Comparison of ENCODE assay signal across 11 cellular contexts in genomic region chr2:134446431-134447091, GRCh38.
DNase-seq lines count a peak whose midpoint lies in the region; ATAC-seq and TF ChIP-seq lines count a peak whose summit lies in the region.
"Had no signal": no experiment of that assay in that cellular context is flagged by ENCODE, and none has a peak within 500 bp of the region (broad histone marks: within the 10 kb centered on the region; RNA-seq: fewer than 3 reads in every experiment).

No MANE protein-coding gene starts in this region.

- H3K4me3 ChIP-seq in mammary epithelial cell (replicated peaks in 1 of 3; ENCODE audit: insufficient read depth in 1 of 3, low read depth in 2 of 3, low read length in 3 of 3) (no peak overlapping the region), testis (no peak overlapping the region), thyroid gland (replicated peaks in 1 of 3) (no peak overlapping the region), colonic mucosa (no peak overlapping the region)

- H3K9ac ChIP-seq in mammary epithelial cell (ENCODE audit: insufficient read depth, low read length) (no peak overlapping the region), colonic mucosa (ENCODE audit: low read depth in 2 of 2, low read length in 2 of 2) (no peak overlapping the region)

- H3K36me3 ChIP-seq in mammary epithelial cell (ENCODE audit: insufficient read depth, low read length) (no peaks in the 10 kb centered on the region), testis (ENCODE audit: low read depth, missing control alignments) (no peaks in the 10 kb centered on the region), thyroid gland (peaks cover 0 to 5% of the 10 kb centered on the region in 2 donors), colonic mucosa (no peaks in the 10 kb centered on the region)

- no peak overlapping the region for H2AFZ ChIP-seq in mammary epithelial cell (ENCODE audit: low read depth, low read length)

- H3K4me3 Mint-ChIP-seq in nephron progenitor cell, result no peak overlapping the region

- H3K4me1 Mint-ChIP-seq in nephron progenitor cell, result peaks cover 37% of the 10 kb centered on the region

- CTCF ChIA-PET in mammary epithelial cell (lab: Charles Lee; ENCODE audit: low non-redundant PET), result no interaction called here

- TF ChIP-seq CTCF in mammary epithelial cell (conservative IDR thresholded peaks at IDR 0.05 in 1 of 2, IDR thresholded peaks at IDR 0.05 in 1 of 2; ENCODE audit: extremely low read depth in 1 of 2, insufficient read depth in 1 of 2, low read depth in 1 of 2, low read length in 2 of 2), result no peak
- no peak for TF ChIP-seq CTCF in nephron progenitor cell (IDR thresholded peaks at IDR 0.05)
- no peak for TF ChIP-seq CTCF in testis (IDR thresholded peaks at IDR 0.05)
- TF ChIP-seq CTCF in thyroid gland (IDR thresholded peaks at IDR 0.05), result no peak
- TF ChIP-seq CTCF in colonic mucosa (IDR thresholded peaks at IDR 0.05), result no peak

- BruUV-seq in mammary epithelial cell (replicated peaks; lab: Mats Ljungman, UMichigan), result no TSS peak

- peaks cover 8% of the 10 kb centered on the region for H3K4me1 ChIP-seq in mammary epithelial cell (ENCODE audit: insufficient read depth, low read length)
- no peaks in the 10 kb centered on the region for H3K4me1 ChIP-seq in testis
- no peaks in the 10 kb centered on the region for H3K4me1 ChIP-seq in thyroid gland
- no peaks in the 10 kb centered on the region for H3K4me1 ChIP-seq in colonic mucosa

- no peak for ATAC-seq in HG02938 (IDR thresholded peaks at IDR 0.05; ENCODE audit: unreplicated experiment)
- ATAC-seq: sciatic nerve had no signal

- peaks cover 27% of the 10 kb centered on the region for H3K36me3 Mint-ChIP-seq in nephron progenitor cell (ENCODE audit: low read depth)

- no peaks in the 10 kb centered on the region for H3K27me3 Mint-ChIP-seq in nephron progenitor cell (ENCODE audit: low read depth, poor library complexity)

- dilution Hi-C loops in mammary epithelial cell (cut with HindIII; ENCODE audit: low sequenced_read_pairs), result no loop called here

- in situ Hi-C loops in mammary epithelial cell (cut with MboI; ENCODE audit: low sequenced_read_pairs in 2 of 2), result no loop called here

- no peaks in the 10 kb centered on the region for H4K20me1 ChIP-seq in mammary epithelial cell (ENCODE audit: insufficient read depth, low read length)

- H3K27ac Mint-ChIP-seq in nephron progenitor cell, result peak overlapping the region; percentile 50

- H3K27me3 ChIP-seq in mammary epithelial cell (ENCODE audit: insufficient read depth, low read length) (no peaks in the 10 kb centered on the region), testis (no peaks in the 10 kb centered on the region), thyroid gland (no peaks in the 10 kb centered on the region), colonic mucosa (no peaks in the 10 kb centered on the region)

- H3K4me2 ChIP-seq in mammary epithelial cell (ENCODE audit: insufficient read depth, low read depth, low read length), result no peak overlapping the region

- no peaks in the 10 kb centered on the region for H3K9me3 ChIP-seq in mammary epithelial cell (replicated peaks; ENCODE audit: insufficient read depth, low read length)
- no peaks in the 10 kb centered on the region for H3K9me3 ChIP-seq in testis
- no peaks in the 10 kb centered on the region for H3K9me3 ChIP-seq in thyroid gland
- no peaks in the 10 kb centered on the region for H3K9me3 ChIP-seq in colonic mucosa

- H3K9me3 Mint-ChIP-seq in nephron progenitor cell, result no peaks in the 10 kb centered on the region

- no peak for TF ChIP-seq POLR2A in testis (IDR thresholded peaks at IDR 0.05)
- no peak for TF ChIP-seq POLR2A in thyroid gland (IDR thresholded peaks at IDR 0.05)

- intact Hi-C loops in mammary epithelial cell (cut with micrococcal nuclease) (no loop called here), testis (cut with DNase I; ENCODE audit: low total_unique reads) (no loop called here), thyroid gland (cut with DNase I) (no loop called here), colonic mucosa (cut with DNase I) (no loop called here)

- DNase-seq in D341Med (ENCODE audit: low spot score) (peak; percentile 57), M059J (ENCODE audit: low read depth) (peak; percentile 74), mammary epithelial cell (peak; percentile 12), nephron progenitor cell (no peak), testis (no peak), thyroid gland (no peak), colonic mucosa (no peak)
- DNase-seq: activated CD8-positive, alpha-beta memory T cell treated with anti-CD3 and anti-CD28 coated beads for 24 hours; NCI-H510A had no signal

- H3K79me2 ChIP-seq in mammary epithelial cell (ENCODE audit: insufficient read depth, low read length), result no peaks in the 10 kb centered on the region

- WGBS in mammary epithelial cell (ENCODE audit: low coverage, missing lambda C conversion rate), result 93% methylated on average over 9 of the region's 9 CpGs
- 84 to 97% methylated on average over 9 of the region's 9 CpGs for WGBS in testis, 2 donors
- WGBS in thyroid gland, 2 donors, result 93 to 95% methylated on average over 9 of the region's 9 CpGs

- no peak overlapping the region for H3K27ac ChIP-seq in mammary epithelial cell (ENCODE audit: insufficient read depth, low read depth, low read length)
- no peak overlapping the region for H3K27ac ChIP-seq in testis
- no peak overlapping the region for H3K27ac ChIP-seq in thyroid gland
- H3K27ac ChIP-seq in colonic mucosa, result no peak overlapping the region

Comparison
In these comparisons a context has a peak if more than half of its experiments do, and no peak if none do; other contexts are left out.
1. DNase-seq: peak in D341Med (single experiment), M059J (single experiment) and mammary epithelial cell (single experiment); none in nephron progenitor cell (single experiment), testis (single experiment), thyroid gland (0 of 2) and colonic mucosa (single experiment).